ENCODE assay signal across 8 cellular contexts in genomic region chr12:57459750-57460400, GRCh38. TPM values are rescaled to one million over a fixed set of nuclear protein-coding genes. Genes with fewer than 3 reads are reported as not detected.
DNase-seq lines count a peak whose midpoint lies in the region; ATAC-seq and TF ChIP-seq lines count a peak whose summit lies in the region.

Gene GLI1 (plus strand): TSS chr12:57459785. CDS start chr12:57463692, 3,907 bp downstream.

- H3K27ac ChIP-seq in VCaP (peak within 1 kb of the TSS; percentile 75), psoas muscle (peak within 1 kb of the TSS; percentile 61)

- CTCF ChIA-PET in activated CD4-positive, alpha-beta T cell treated with anti-CD3 and anti-CD28 coated beads, Interleukin-2, amount 10 ng/mL, durations not matched to agents 7 days and 5 days (lab: Charles Lee): interaction anchor here (0.5 to 2.9 kb wide), 35 partner anchors 10 to 246 kb away, joined by 3 to 28 read pairs (median 4); partner anchors contain the start of genes ARHGAP9 and INHBC

- intact Hi-C loops in psoas muscle (cut with DNase I): loop anchor here (2.0 to 10.0 kb wide), 5 partner anchors 151 to 245 kb away; partner anchors contain the start of gene NXPH4 (in 1 of the 2)

- TF ChIP-seq CTCF in VCaP (conservative IDR thresholded peaks at IDR 0.05) (no peak), psoas muscle (IDR thresholded peaks at IDR 0.05) (no peak)

- 0 to 1% (median 1%) methylated on average over 1 to 33 of the region's 34 CpGs for WGBS in psoas muscle, 3 donors

- peaks cover 0 to 8% (median 6%) of the 10 kb centered on the region in 3 donors for H3K27me3 ChIP-seq in psoas muscle (ENCODE audit: insufficient read depth in 3 of 3, low read length in 2 of 3)

- no peaks in the 10 kb centered on the region for H3K9me3 Mint-ChIP-seq in activated CD4-positive, alpha-beta T cell treated with anti-CD3 and anti-CD28 coated beads, Interleukin-2, amount 10 ng/mL, durations not matched to agents 7 days and 5 days

- DNase-seq in activated CD4-positive, alpha-beta T cell treated with anti-CD3 and anti-CD28 coated beads, Interleukin-2, amount 10 ng/mL, durations not matched to agents 7 days and 5 days: no peak
- DNase-seq in activated CD4-positive, alpha-beta T cell treated with anti-CD3 and anti-CD28 coated beads for 48 hours: no peak
- DNase-seq in globus pallidus (ENCODE audit: low spot score) (peak; percentile 33), psoas muscle (no peak)

- H3K4me1 Mint-ChIP-seq in activated CD4-positive, alpha-beta T cell treated with anti-CD3 and anti-CD28 coated beads, Interleukin-2, amount 10 ng/mL, durations not matched to agents 7 days and 5 days: peaks cover 60% of the 10 kb centered on the region

- POLR2A ChIA-PET in activated CD4-positive, alpha-beta T cell treated with anti-CD3 and anti-CD28 coated beads, Interleukin-2, amount 10 ng/mL, durations not matched to agents 7 days and 5 days (lab: Charles Lee): no interaction called here

- ATAC-seq in psoas muscle (no peak), GM19395 (IDR thresholded peaks at IDR 0.05; ENCODE audit: unreplicated experiment) (no peak), HG03378 (IDR thresholded peaks at IDR 0.05; ENCODE audit: unreplicated experiment) (no peak), HG02840 (IDR thresholded peaks at IDR 0.05; ENCODE audit: low FRiP score, unreplicated experiment) (no peak)

- H3K36me3 ChIP-seq in psoas muscle (ENCODE audit: insufficient read depth in 1 of 2, low read depth in 1 of 2): no peaks in the 10 kb centered on the region

- peak within 1 kb of the TSS; percentile 95 for H3K27ac Mint-ChIP-seq in activated CD4-positive, alpha-beta T cell treated with anti-CD3 and anti-CD28 coated beads, Interleukin-2, amount 10 ng/mL, durations not matched to agents 7 days and 5 days

- H3K27me3 Mint-ChIP-seq in activated CD4-positive, alpha-beta T cell treated with anti-CD3 and anti-CD28 coated beads, Interleukin-2, amount 10 ng/mL, durations not matched to agents 7 days and 5 days: peaks cover 19% of the 10 kb centered on the region

- H3K4me1 ChIP-seq in psoas muscle: peaks cover 35% of the 10 kb centered on the region

- peak within 1 kb of the TSS; percentile 77 for H3K4me3 ChIP-seq in psoas muscle

- H3K4me3 Mint-ChIP-seq in activated CD4-positive, alpha-beta T cell treated with anti-CD3 and anti-CD28 coated beads, Interleukin-2, amount 10 ng/mL, durations not matched to agents 7 days and 5 days: peak within 1 kb of the TSS; percentile 89

- no peaks in the 10 kb centered on the region for H3K36me3 Mint-ChIP-seq in activated CD4-positive, alpha-beta T cell treated with anti-CD3 and anti-CD28 coated beads, Interleukin-2, amount 10 ng/mL, durations not matched to agents 7 days and 5 days (ENCODE audit: low read depth)

- no peaks in the 10 kb centered on the region for H3K9me3 ChIP-seq in psoas muscle

RNA-seq across cellular contexts. Expression of gene GLI1, which starts in this region (rescaled TPM):
- under 1 TPM; 0.52 to 0.94 TPM for total RNA-seq in activated CD4-positive, alpha-beta T cell treated with anti-CD3 and anti-CD28 coated beads, Interleukin-2, amount 10 ng/mL, durations not matched to agents 7 days and 5 days
- under 1 TPM in 3 of 4 donors, not detected in 1; 0.07 to 0.86 (median 0.61) TPM for total RNA-seq in psoas muscle
- under 1 TPM; 0.21 to 0.34 (median 0.23) TPM for polyA plus RNA-seq in psoas muscle
